Comparison of ENCODE assay signal across 8 cellular contexts in the genomic region with DNA sequence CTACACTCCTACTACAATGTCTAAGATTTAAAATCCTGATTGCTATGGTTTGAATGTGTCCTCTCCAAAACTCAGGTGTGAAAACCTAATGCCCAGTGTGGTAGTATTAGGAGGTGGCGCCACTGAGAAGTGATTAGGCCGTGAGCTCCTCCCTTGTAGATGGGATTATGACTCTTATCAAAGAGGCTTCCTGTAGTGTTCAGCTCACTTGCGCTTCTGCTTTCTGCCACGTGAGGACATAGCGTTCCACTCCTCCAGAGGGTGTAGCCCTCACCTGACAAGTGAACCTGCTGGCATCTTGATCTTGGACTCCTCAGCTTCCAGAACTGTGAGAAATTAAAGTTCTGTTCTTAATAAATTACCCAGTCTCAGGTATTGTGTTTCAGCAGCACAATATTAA. TPM values are rescaled to one million over a fixed set of nuclear protein-coding genes. Genes with fewer than 3 reads are reported as not detected.
A peak's percentile ranks its signal among the peaks of the same experiment; 100 is the strongest.
DNase-seq lines count a peak whose midpoint lies in the region; ATAC-seq and TF ChIP-seq lines count a peak whose summit lies in the region.

No MANE protein-coding gene starts in this region.

- H3K4me3 Mint-ChIP-seq in memory B cell, result no peak overlapping the region

- ATAC-seq in memory B cell (ENCODE audit: low read depth) (peak; percentile 100), Right ventricle myocardium inferior (no peak), HG03565 (IDR thresholded peaks at IDR 0.05; ENCODE audit: unreplicated experiment) (no peak)

- DNase-seq in GM13977 (ENCODE audit: low spot score), result peak; percentile 21
- peak; percentile 37 for DNase-seq in HPDE6-E6E7 (ENCODE audit: extremely low spot score)
- peak; percentile 43 for DNase-seq in activated CD4-positive, alpha-beta T cell treated with anti-CD3 and anti-CD28 coated beads for 48 hours
- peak; percentile 32 to 54 for DNase-seq in memory B cell (ENCODE audit: low spot score in 2 of 2)
- DNase-seq in NCI-H2171 (lab: John Stamatoyannopoulos, UW), result no peak
- DNase-seq in Right ventricle myocardium inferior (ENCODE audit: missing footprints), result no peak
- DNase-seq in retina, result no peak

- no peaks in the 10 kb centered on the region for H3K27me3 Mint-ChIP-seq in memory B cell

- in situ Hi-C loops in GM13977 (cut with MboI; ENCODE audit: low pct_unique_long_range_greater_than_20kb, low sequenced_read_pairs, unreplicated experiment), result no loop called here

- no peaks in the 10 kb centered on the region for H3K9me3 Mint-ChIP-seq in memory B cell

- no peak overlapping the region for H3K27ac Mint-ChIP-seq in memory B cell

- peak; percentile 31 for TF ChIP-seq CTCF in GM13977 (IDR thresholded peaks at IDR 0.05; ENCODE audit: extremely low read depth, insufficient read depth, missing control alignments)

- H3K4me1 Mint-ChIP-seq in memory B cell, result peaks cover 16% of the 10 kb centered on the region

- H3K36me3 Mint-ChIP-seq in memory B cell, result peaks cover 2% of the 10 kb centered on the region

- intact Hi-C loops in Right ventricle myocardium inferior (cut with DNase I), result no loop called here

RNA-seq across cellular contexts. Expression of a gene that starts 33.0 kb away (rescaled TPM):
- 0.49 TPM for total RNA-seq in Right ventricle myocardium inferior

RNA-seq across cellular contexts. Expression of a gene that starts 49.3 kb away (rescaled TPM):
- total RNA-seq in Right ventricle myocardium inferior, result 58.0 TPM

Comparison
In these comparisons a context has a peak if more than half of its experiments do, and no peak if none do; other contexts are left out.
1. DNase-seq: peak in GM13977 (single experiment), HPDE6-E6E7 (single experiment), activated CD4-positive, alpha-beta T cell treated with anti-CD3 and anti-CD28 coated beads for 48 hours (single experiment) and memory B cell (2 of 2); none in NCI-H2171 (single experiment), Right ventricle myocardium inferior (single experiment) and retina (single experiment).